ENCODE assay signal across 8 cellular contexts in the genomic region with DNA sequence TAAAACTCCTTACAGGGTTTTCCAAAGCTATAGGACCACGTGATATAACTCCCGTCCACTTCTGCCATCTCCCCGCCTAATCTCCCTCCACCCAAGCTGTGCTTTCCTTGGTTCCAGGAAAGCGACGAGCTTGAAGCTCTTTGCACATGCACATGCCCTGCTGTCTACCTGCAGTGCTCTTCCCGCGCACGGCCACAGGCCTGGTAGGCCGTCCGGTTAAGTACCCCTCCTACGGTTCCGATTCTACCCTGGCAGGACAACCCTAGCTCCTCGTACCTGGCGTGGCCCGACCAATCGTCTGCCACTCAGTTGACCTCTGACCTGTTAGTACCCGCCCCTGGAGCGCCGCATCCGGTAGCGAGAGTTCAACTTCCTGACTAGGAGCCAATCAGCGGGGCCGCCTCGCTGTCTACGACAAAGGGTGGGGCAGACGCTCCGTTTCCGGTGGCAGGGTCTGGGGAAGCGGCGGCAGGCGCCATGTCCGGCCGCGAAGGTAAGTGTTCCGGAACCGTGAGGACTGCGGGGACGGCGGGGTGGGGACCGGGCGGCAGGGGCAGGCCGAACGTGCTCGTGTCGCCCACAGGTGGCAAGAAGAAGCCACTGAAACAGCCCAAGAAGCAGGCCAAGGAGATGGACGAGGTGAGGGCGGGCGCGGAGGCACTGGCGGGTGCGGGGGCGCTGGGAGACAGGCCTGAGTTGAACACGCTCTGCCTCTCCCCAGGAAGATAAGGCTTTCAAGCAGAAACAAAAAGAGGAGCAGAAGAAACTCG. TPM values are rescaled to one million over a fixed set of nuclear protein-coding genes. Genes with fewer than 3 reads are reported as not detected.
DNase-seq lines count a peak whose midpoint lies in the region; ATAC-seq, FAIRE-seq and TF ChIP-seq lines count a peak whose summit lies in the region.

A gene with protein sequence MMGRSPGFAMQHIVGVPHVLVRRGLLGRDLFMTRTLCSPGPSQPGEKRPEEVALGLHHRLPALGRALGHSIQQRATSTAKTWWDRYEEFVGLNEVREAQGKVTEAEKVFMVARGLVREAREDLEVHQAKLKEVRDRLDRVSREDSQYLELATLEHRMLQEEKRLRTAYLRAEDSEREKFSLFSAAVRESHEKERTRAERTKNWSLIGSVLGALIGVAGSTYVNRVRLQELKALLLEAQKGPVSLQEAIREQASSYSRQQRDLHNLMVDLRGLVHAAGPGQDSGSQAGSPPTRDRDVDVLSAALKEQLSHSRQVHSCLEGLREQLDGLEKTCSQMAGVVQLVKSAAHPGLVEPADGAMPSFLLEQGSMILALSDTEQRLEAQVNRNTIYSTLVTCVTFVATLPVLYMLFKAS (minus strand): TSS at position 300 of the 770 bp plus-strand sequence. CDS start 4,991 bp downstream, outside the sequence.
A gene (plus strand): TSS at position 438 of the 770 bp plus-strand sequence. CDS start 40 bp downstream, at position 478.

- no peak within 1 kb of the TSS for H2BK12ac ChIP-seq in trophoblast cell (ENCODE audit: low read length)

- peak within 1 kb of the TSS; percentile 93 for H3K4ac ChIP-seq in trophoblast cell (ENCODE audit: low read depth, low read length)

- TF ChIP-seq CTCF in adrenal gland (IDR thresholded peaks at IDR 0.05) (no peak), transverse colon (IDR thresholded peaks at IDR 0.05) (no peak)

- ATAC-seq in HG02852 (IDR thresholded peaks at IDR 0.05; ENCODE audit: unreplicated experiment) = peak; percentile 94

- 0 to 1% (median 0%) methylated on average over 36 to 54 of the region's 54 CpGs for WGBS in adrenal gland, 4 donors
- no CpG with 5 or more reads among the region's 54 CpGs for WGBS in trophoblast cell (ENCODE audit: extremely low coverage, insufficient coverage, insufficient read length)
- WGBS in transverse colon (ENCODE audit: low coverage in 1 of 2), 2 donors = 0 to 1% methylated on average over 1 to 33 of the region's 54 CpGs

- DNase-seq in GM12892 (ENCODE audit: insufficient read length) (peak; percentile 97), NCI-H146 (lab: John Stamatoyannopoulos, UW) (peak; percentile 95), T-helper 1 cell (peak; percentile 96 to 98 (median 97)), adrenal gland (peak; percentile 98 to 99 (median 99)), cardiac septum (ENCODE audit: low spot score) (peak; percentile 99), trophoblast cell (peak; percentile 99), transverse colon (peak; percentile 99)

- TF ChIP-seq EP300 in transverse colon (IDR thresholded peaks at IDR 0.05; ENCODE audit: low read depth) = no peak

- H4K91ac ChIP-seq in trophoblast cell (ENCODE audit: low read depth, low read length) = peak within 1 kb of the TSS; percentile 89

- H3K9ac ChIP-seq in trophoblast cell (ENCODE audit: low read length) = peak within 1 kb of the TSS; percentile 96

- peak within 1 kb of the TSS; percentile 67 for H2BK120ac ChIP-seq in trophoblast cell (ENCODE audit: insufficient read depth, low read length, poor library complexity)

- H4K12ac ChIP-seq in trophoblast cell (ENCODE audit: low read depth, low read length) = peak within 1 kb of the TSS; percentile 85

- peak; percentile 92 for TF ChIP-seq POLR2A in GM12892 (IDR thresholded peaks at IDR 0.05; ENCODE audit: low read depth, low read length)
- peak; percentile 80 to 91 for TF ChIP-seq POLR2A in adrenal gland (IDR thresholded peaks at IDR 0.05)
- peak; percentile 99 for TF ChIP-seq POLR2A in transverse colon (IDR thresholded peaks at IDR 0.05)

- peak within 1 kb of the TSS; percentile 96 for H4K8ac ChIP-seq in trophoblast cell (ENCODE audit: low read depth, low read length)

- H3K79me2 ChIP-seq in trophoblast cell (ENCODE audit: control insufficient read depth, insufficient read depth, low read length, poor library complexity) = peaks cover 7% of the 10 kb centered on the region

- H3K79me1 ChIP-seq in trophoblast cell (ENCODE audit: low read length) = peaks cover 6% of the 10 kb centered on the region

- H3K27me3 ChIP-seq in adrenal gland (no peaks in the 10 kb centered on the region), trophoblast cell (ENCODE audit: insufficient read depth, low read length) (no peaks in the 10 kb centered on the region), transverse colon (no peaks in the 10 kb centered on the region)

- H3K27ac ChIP-seq in adrenal gland (peak within 1 kb of the TSS; percentile 67 to 95 (median 91)), trophoblast cell (ENCODE audit: low read depth, low read length) (peak within 1 kb of the TSS; percentile 59), transverse colon (peak within 1 kb of the TSS; percentile 93 to 99 (median 96))

- H3K9me3 ChIP-seq in adrenal gland (replicated peaks in 1 of 3) (no peaks in the 10 kb centered on the region), trophoblast cell (ENCODE audit: insufficient read depth, low read depth, low read length) (no peaks in the 10 kb centered on the region), transverse colon (no peaks in the 10 kb centered on the region)

- peak within 1 kb of the TSS; percentile 86 for H3K18ac ChIP-seq in trophoblast cell (ENCODE audit: low read length)

- in situ Hi-C loops in transverse colon (cut with MboI; ENCODE audit: low pct_ligation_motif_present in 1 of 4, low pct_unique_long_range_greater_than_20kb in 1 of 4, low sequenced_read_pairs in 3 of 4) = loop anchor here in 3 of 4 donors (5.0 to 10.0 kb wide), 4 partner anchors 38 to 168 kb away; no protein-coding TSS in a partner anchor

- intact Hi-C loops in adrenal gland (cut with DNase I) (loop anchor here (5.0 to 10.0 kb wide), 4 partner anchors 43 to 245 kb away; no protein-coding TSS in a partner anchor), cardiac septum (cut with DNase I) (loop anchor here (5.0 kb wide), 1 partner anchor 208 kb away; no protein-coding TSS in a partner anchor), transverse colon (cut with DNase I; ENCODE audit: low total_unique reads) (loop anchor here (10.0 kb wide), 1 partner anchor 165 kb away; no protein-coding TSS in a partner anchor)

- peak within 1 kb of the TSS; percentile 89 for H3K4me2 ChIP-seq in trophoblast cell (ENCODE audit: low read length)

- peak within 1 kb of the TSS; percentile 68 for H2BK5ac ChIP-seq in trophoblast cell (ENCODE audit: low read depth, low read length, poor library complexity)

- H3K14ac ChIP-seq in trophoblast cell (ENCODE audit: low read length) = peak within 1 kb of the TSS; percentile 91

- peak; percentile 99 for FAIRE-seq in GM12892 (lab: Jason Lieb, UNC)

- H3K4me1 ChIP-seq in adrenal gland (replicated peaks in 1 of 2) (peaks cover 18 to 29% of the 10 kb centered on the region in 2 donors), trophoblast cell (ENCODE audit: control insufficient read depth in 1 of 2, insufficient read depth in 2 of 2, low read length in 2 of 2) (peaks cover 4% of the 10 kb centered on the region in 2 experiments), transverse colon (peaks cover 18 to 33% (median 22%) of the 10 kb centered on the region in 4 donors)

- no peak within 1 kb of the TSS for H3K23ac ChIP-seq in trophoblast cell (ENCODE audit: low read length)

- H2AFZ ChIP-seq in trophoblast cell (ENCODE audit: insufficient read depth, low read length, poor library complexity) = peak within 1 kb of the TSS; percentile 69

- H2AK5ac ChIP-seq in trophoblast cell (ENCODE audit: low read length) = peak within 1 kb of the TSS; percentile 61

- H3K4me3 ChIP-seq in adrenal gland (peak within 1 kb of the TSS; percentile 71 to 99 (median 92)), trophoblast cell (ENCODE audit: low read depth, low read length) (peak within 1 kb of the TSS; percentile 94), transverse colon (peak within 1 kb of the TSS; percentile 81 to 98 (median 92))

- H3K36me3 ChIP-seq in adrenal gland (replicated peaks in 1 of 2) = peaks cover 0 to 22% of the 10 kb centered on the region in 2 donors
- H3K36me3 ChIP-seq in trophoblast cell (ENCODE audit: control insufficient read depth in 1 of 2, insufficient read depth in 2 of 2, low read length in 2 of 2) = peaks cover 16 to 22% of the 10 kb centered on the region in 2 experiments
- H3K36me3 ChIP-seq in transverse colon = peaks cover 0 to 11% (median 2%) of the 10 kb centered on the region in 4 donors

RNA-seq across cellular contexts. Expression of the first gene that starts in this region (rescaled TPM):
- polyA plus RNA-seq in GM12892 (2012; ENCODE audit: missing spikeins) = 22.8 TPM
- total RNA-seq in adrenal gland (10 to 100 TPM; 14.3 to 28.7 (median 19.5) TPM), cardiac septum (8.9 TPM), transverse colon (10 to 100 TPM in 2 of 4 donors, 1 to 10 TPM in 2; 2.8 to 14.1 (median 8.2) TPM)
- polyA plus RNA-seq in adrenal gland = 10 to 100 TPM in 1 of 3 donors, 1 to 10 TPM in 2; 7.3 to 20.8 (median 8.0) TPM
- polyA plus RNA-seq in trophoblast cell (2013) = 11.1 and 11.5 TPM in 2 replicates

RNA-seq across cellular contexts. Expression of the second gene that starts in this region (rescaled TPM):
- polyA plus RNA-seq in GM12892 (2012; ENCODE audit: missing spikeins) = 652 TPM
- total RNA-seq in adrenal gland (100 to 1,000 TPM; 177 to 322 (median 224) TPM), cardiac septum (192 TPM), transverse colon (100 to 1,000 TPM; 115 to 279 (median 192) TPM)
- 100 to 1,000 TPM; 489 to 891 (median 742) TPM for polyA plus RNA-seq in adrenal gland
- 586 and 607 TPM in 2 replicates for polyA plus RNA-seq in trophoblast cell (2013)

Comparison
In these comparisons a context has a peak if more than half of its experiments do, and no peak if none do; other contexts are left out.
1. Peak in every context shown above with its lines: DNase-seq, ATAC-seq, H3K4me3 ChIP-seq and H3K27ac ChIP-seq.